Comparison of ENCODE assay signal across 2 cellular contexts in the genomic region with DNA sequence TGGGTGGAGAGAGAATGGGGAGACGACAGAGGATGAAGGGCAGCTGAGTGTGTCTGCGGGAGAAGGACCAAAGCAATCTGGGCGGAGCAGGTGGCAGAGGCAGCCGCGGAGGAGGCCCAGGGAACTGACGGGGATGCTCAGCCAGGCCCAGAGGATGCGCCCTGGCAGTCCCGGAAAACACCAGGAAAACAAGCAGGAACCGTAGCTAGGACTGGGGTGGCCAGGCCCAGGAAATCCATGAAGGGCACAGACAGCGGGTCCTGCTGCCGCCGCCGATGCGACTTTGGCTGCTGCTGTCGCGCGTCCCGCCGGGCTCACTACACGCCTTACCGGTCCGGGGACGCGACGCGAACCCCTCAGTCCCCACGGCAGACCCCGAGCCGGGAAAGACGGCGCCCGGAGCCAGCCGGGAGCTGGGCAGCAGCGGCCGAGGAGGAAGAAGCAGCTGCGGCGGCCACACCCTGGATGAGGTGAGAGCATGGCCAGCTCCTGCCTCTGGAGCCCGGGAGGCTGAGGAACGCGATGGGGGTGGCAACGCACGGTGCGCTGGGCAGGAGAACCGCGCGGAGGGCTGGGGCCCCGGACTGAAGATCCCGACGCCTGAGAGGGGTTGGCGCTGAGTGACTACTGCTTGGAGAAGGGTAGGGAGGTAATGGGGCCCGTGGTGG. TPM values are rescaled to one million over a fixed set of nuclear protein-coding genes. Genes with fewer than 3 reads are reported as not detected.
"Had no signal": no experiment of that assay in that cellular context is flagged by ENCODE, and none has a peak within 500 bp of the region (broad histone marks: within the 10 kb centered on the region; RNA-seq: fewer than 3 reads in every experiment).

No MANE protein-coding gene starts in this region.

RNA-seq across cellular contexts. Expression of gene NUDT4B, which starts 59.8 kb away (rescaled TPM):
- total RNA-seq: cardiac septum; T-helper 1 cell treated with Interleukin-12 subunit alpha and Interleukin-12 subunit beta and Interleukin-4 antibody, amounts not matched to agents 30 ng/mL and 1 ng/mL, for 36 hours had no signal
